ENCODE assay signal across 10 cellular contexts in the genomic region with DNA sequence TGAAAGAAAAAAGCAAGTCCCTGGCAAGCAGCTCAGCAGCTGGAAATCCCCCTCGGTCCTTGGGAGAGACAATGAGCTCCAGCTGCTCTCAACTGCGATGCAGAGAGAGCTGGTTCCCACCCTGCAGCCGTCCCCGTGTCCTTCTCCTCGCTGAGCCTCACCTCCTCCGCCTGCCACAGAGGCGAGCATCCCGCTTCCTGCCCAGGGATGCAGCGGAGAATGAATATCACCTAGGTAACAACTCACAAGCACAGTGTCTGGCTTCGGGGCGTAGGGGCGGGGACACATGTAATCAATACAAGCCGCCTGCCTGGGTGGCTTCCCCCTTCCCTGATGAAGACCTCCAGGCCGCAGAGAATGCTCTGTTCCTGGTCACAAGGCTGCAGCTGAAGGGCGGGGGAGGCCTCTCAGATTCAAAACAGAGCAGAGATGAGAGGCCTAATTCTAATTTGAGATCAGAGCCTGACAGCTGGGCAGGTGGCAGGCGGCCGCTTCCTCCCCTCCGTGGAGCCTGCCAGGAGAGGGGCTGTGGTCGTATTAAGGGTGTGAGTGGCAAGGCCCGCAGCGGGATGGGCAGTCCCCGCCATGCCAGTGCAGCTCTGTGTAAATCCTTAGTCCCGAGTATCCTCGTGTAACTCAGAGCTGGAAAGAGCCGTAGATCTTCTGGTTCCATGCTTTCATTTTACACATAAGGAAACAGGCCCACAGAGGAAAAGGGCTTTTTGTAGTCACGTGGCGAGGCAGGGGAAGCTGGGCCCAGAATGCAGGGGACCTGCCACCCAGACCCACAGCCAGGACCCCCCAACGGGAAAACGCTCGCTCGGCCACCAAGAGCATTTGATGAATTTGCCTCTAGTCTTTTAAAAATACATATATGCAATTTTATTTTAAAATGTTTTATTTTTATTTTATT. TPM values are rescaled to one million over a fixed set of nuclear protein-coding genes. Genes with fewer than 3 reads are reported as not detected.
DNase-seq lines count a peak whose midpoint lies in the region; ATAC-seq, FAIRE-seq and TF ChIP-seq lines count a peak whose summit lies in the region.
"Had no signal": no experiment of that assay in that cellular context is flagged by ENCODE, and none has a peak within 500 bp of the region (broad histone marks: within the 10 kb centered on the region; RNA-seq: fewer than 3 reads in every experiment).

No MANE protein-coding gene starts in this region.

- H3K4me3 ChIP-seq in HepG2 (replicated peaks in 1 of 3; ENCODE audit: insufficient read depth in 1 of 3, low read depth in 2 of 3, low read length in 3 of 3): no peak overlapping the region
- H3K4me3 ChIP-seq in esophagus muscularis mucosa: peak overlapping the region in 1 of 4 donors; percentile 27
- H3K4me3 ChIP-seq: HAP-1 had no signal

- intact Hi-C loops in HepG2 (cut with micrococcal nuclease; ENCODE audit: unreplicated experiment): no loop called here
- intact Hi-C loops in esophagus muscularis mucosa (cut with DNase I): no loop called here

- no peak overlapping the region for H3K9ac ChIP-seq in HepG2 (ENCODE audit: insufficient read depth, low read depth, low read length)

- in situ Hi-C loops in HepG2 (cut with HindIII; ENCODE audit: extremely low pct_ligation_motif_present, low pct_unique_long_range_greater_than_20kb): no loop called here

- TF ChIP-seq EP300 in HepG2 (IDR thresholded peaks at IDR 0.05; ENCODE audit: low read depth in 2 of 2, low read length in 2 of 2): no peak
- TF ChIP-seq EP300 in HepG2 (CRISPR knock-in tag; IDR thresholded peaks at IDR 0.05; ENCODE audit: borderline replicate concordance): no peak
- no peak for TF ChIP-seq EP300 in esophagus muscularis mucosa (IDR thresholded peaks at IDR 0.05)

- H3K36me3 ChIP-seq in KOPT-K1 (ENCODE audit: insufficient read depth, low read length): no peaks in the 10 kb centered on the region
- no peaks in the 10 kb centered on the region for H3K36me3 ChIP-seq in HepG2 (replicated peaks in 1 of 2; ENCODE audit: control insufficient read depth in 1 of 2, insufficient read depth in 2 of 2, low read length in 2 of 2)
- no peaks in the 10 kb centered on the region for H3K36me3 ChIP-seq in esophagus muscularis mucosa
- H3K36me3 ChIP-seq: HAP-1 had no signal

- H3K4me2 ChIP-seq in HepG2 (ENCODE audit: low read depth, low read length): peak overlapping the region; percentile 37

- H3K27ac Mint-ChIP-seq in activated CD4-positive, alpha-beta memory T cell treated with anti-CD3 and anti-CD28 coated beads, Interleukin-2, amount 10 ng/mL, durations not matched to agents 7 days and 5 days: peak overlapping the region; percentile 80
- H3K27ac Mint-ChIP-seq: activated naive CD8-positive, alpha-beta T cell had no signal

- H3K36me3 Mint-ChIP-seq in activated CD4-positive, alpha-beta memory T cell treated with anti-CD3 and anti-CD28 coated beads, Interleukin-2, amount 10 ng/mL, durations not matched to agents 7 days and 5 days (ENCODE audit: low read depth): no peaks in the 10 kb centered on the region
- H3K36me3 Mint-ChIP-seq: activated naive CD8-positive, alpha-beta T cell had no signal

- H3K9me3 Mint-ChIP-seq in activated CD4-positive, alpha-beta memory T cell treated with anti-CD3 and anti-CD28 coated beads, Interleukin-2, amount 10 ng/mL, durations not matched to agents 7 days and 5 days: no peaks in the 10 kb centered on the region

- no peak for TF ChIP-seq RAD21 in HepG2 (CRISPR knock-in tag; IDR thresholded peaks at IDR 0.05)

- peak overlapping the region; percentile 33 for H3K4me3 Mint-ChIP-seq in activated CD4-positive, alpha-beta memory T cell treated with anti-CD3 and anti-CD28 coated beads, Interleukin-2, amount 10 ng/mL, durations not matched to agents 7 days and 5 days
- H3K4me3 Mint-ChIP-seq: activated naive CD8-positive, alpha-beta T cell had no signal

- POLR2A ChIA-PET in activated CD4-positive, alpha-beta memory T cell treated with anti-CD3 and anti-CD28 coated beads, Interleukin-2, amount 10 ng/mL, durations not matched to agents 7 days and 5 days (lab: Charles Lee): interaction anchor here (1.0 to 11.2 kb wide), 5 partner anchors 10 to 112 kb away, joined by 3 to 237 read pairs (median 4); no protein-coding TSS in a partner anchor
- POLR2A ChIA-PET in HepG2 (lab: Yijun Ruan, JAX): interaction anchor here (0.6 kb wide), 1 partner anchor 28 kb away, joined by 3 read pairs; no protein-coding TSS in a partner anchor

- H3K27me3 Mint-ChIP-seq in activated CD4-positive, alpha-beta memory T cell treated with anti-CD3 and anti-CD28 coated beads, Interleukin-2, amount 10 ng/mL, durations not matched to agents 7 days and 5 days: no peaks in the 10 kb centered on the region
- H3K27me3 Mint-ChIP-seq: activated naive CD8-positive, alpha-beta T cell had no signal

- peaks cover 3 to 7% of the 10 kb centered on the region in 2 experiments; a peak in 3 of 5 replicates for H3K27me3 ChIP-seq in HepG2 (ENCODE audit: control insufficient read depth in 1 of 2, insufficient read depth in 2 of 2, low read length in 2 of 2)
- H3K27me3 ChIP-seq in esophagus muscularis mucosa: no peaks in the 10 kb centered on the region

- TF ChIP-seq POLR2A in HepG2 (IDR thresholded peaks at IDR 0.05; ENCODE audit: insufficient read depth in 1 of 2, low read depth in 2 of 2, low read length in 2 of 2) (no peak), esophagus muscularis mucosa (IDR thresholded peaks at IDR 0.05; ENCODE audit: low read depth) (no peak)

- H4K20me1 ChIP-seq in HepG2 (ENCODE audit: insufficient read depth, low read length): no peaks in the 10 kb centered on the region

- H3K4me1 Mint-ChIP-seq in activated CD4-positive, alpha-beta memory T cell treated with anti-CD3 and anti-CD28 coated beads, Interleukin-2, amount 10 ng/mL, durations not matched to agents 7 days and 5 days: peaks cover 49% of the 10 kb centered on the region

- no peaks in the 10 kb centered on the region for H3K79me2 ChIP-seq in HepG2 (ENCODE audit: insufficient read depth, low read length)

- DNase-seq in CMK (ENCODE audit: low read depth) (peak; percentile 59), HepG2 (ENCODE audit: low spot score) (no peak), esophagus muscularis mucosa (ENCODE audit: extremely low spot score) (no peak)
- DNase-seq in activated CD4-positive, alpha-beta memory T cell treated with anti-CD3 and anti-CD28 coated beads, Interleukin-2, amount 10 ng/mL, durations not matched to agents 7 days and 5 days: peak; percentile 50
- no peak for DNase-seq in activated naive CD4-positive, alpha-beta T cell treated with Interleukin-2 at 50 U/mL for 16 hours

- no peak for FAIRE-seq in HepG2 (lab: Jason Lieb, UNC)

- WGBS in HepG2 (ENCODE audit: low lambda C conversion rate): 37% methylated on average over 22 of the region's 31 CpGs
- WGBS in esophagus muscularis mucosa: 49% methylated on average over 21 of the region's 31 CpGs

- ATAC-seq in GM19372 (IDR thresholded peaks at IDR 0.05; ENCODE audit: low read depth, unreplicated experiment) (peak; percentile 53), HepG2 (peak; percentile 35), GM18519 (IDR thresholded peaks at IDR 0.05; ENCODE audit: low FRiP score, unreplicated experiment) (no peak)

- peaks cover 32% of the 10 kb centered on the region for H3K4me1 ChIP-seq in HepG2 (ENCODE audit: insufficient read depth, low read length)
- H3K4me1 ChIP-seq in esophagus muscularis mucosa: peaks cover 0 to 9% (median 7%) of the 10 kb centered on the region in 4 donors

- TF ChIP-seq CTCF in HepG2 (CRISPR knock-in tag; IDR thresholded peaks at IDR 0.05) (no peak), esophagus muscularis mucosa (IDR thresholded peaks at IDR 0.05) (no peak)

- CTCF ChIA-PET in activated CD4-positive, alpha-beta memory T cell treated with anti-CD3 and anti-CD28 coated beads, Interleukin-2, amount 10 ng/mL, durations not matched to agents 7 days and 5 days (lab: Charles Lee): interaction anchor here (0.6 to 1.8 kb wide), 5 partner anchors 10 to 113 kb away, joined by 3 to 7 read pairs (median 3); no protein-coding TSS in a partner anchor
- CTCF ChIA-PET in HepG2 (lab: Yijun Ruan, JAX; ENCODE audit: low intra/inter-chr PET ratio, low total read pairs): no interaction called here

- H3K27ac ChIP-seq in KOPT-K1 (ENCODE audit: low read depth, low read length, poor library complexity, severe bottlenecking): peak overlapping the region; percentile 89
- H3K27ac ChIP-seq in HepG2 (ENCODE audit: extremely low read length, insufficient read depth, low read length): no peak overlapping the region
- H3K27ac ChIP-seq in esophagus muscularis mucosa (replicated peaks in 1 of 4): no peak overlapping the region

- no peak overlapping the region for H2AFZ ChIP-seq in HepG2 (ENCODE audit: low read length)

- no TSS peak for BruUV-seq in HepG2 (replicated peaks; lab: Mats Ljungman, UMichigan)

- H3K9me3 ChIP-seq in KOPT-K1 (ENCODE audit: insufficient read depth, low read length, poor library complexity, severe bottlenecking) (no peaks in the 10 kb centered on the region), HepG2 (ENCODE audit: low read length) (no peaks in the 10 kb centered on the region), esophagus muscularis mucosa (no peaks in the 10 kb centered on the region)
- H3K9me3 ChIP-seq: HAP-1 had no signal

RNA-seq across cellular contexts. Expression of a gene that starts 24.3 kb away (rescaled TPM):
- total RNA-seq in activated CD4-positive, alpha-beta memory T cell treated with anti-CD3 and anti-CD28 coated beads, Interleukin-2, amount 10 ng/mL, durations not matched to agents 7 days and 5 days: under 1 TPM in 1 of 2 experiments, not detected in 1; 0.63 TPM
- 0.22 TPM in 1 of 2 replicates, not detected in the other for total RNA-seq in HepG2 (2016; rRNA removed; fragmentation: Illumina TruSeq; extraction: Trizol)
- total RNA-seq in HepG2 (2016; cell fraction: cytosol; rRNA removed; fragmentation: Illumina TruSeq; extraction: Trizol; ENCODE audit: low read depth): not detected in 2 replicates
- total RNA-seq in HepG2 (2016; cell fraction: insoluble cytoplasmic fraction; rRNA removed; fragmentation: Illumina TruSeq; extraction: Trizol): not detected in 2 replicates
- total RNA-seq in HepG2 (2016; cell fraction: membrane; rRNA removed; fragmentation: Illumina TruSeq; extraction: Trizol): not detected in 2 replicates
- not detected in 2 replicates for total RNA-seq in HepG2 (2016; cell fraction: nucleus; rRNA removed; fragmentation: Illumina TruSeq; extraction: Trizol)
- polyA plus RNA-seq in HepG2 (2011; rRNA removed): 0.53 and 0.97 TPM in 2 replicates
- 0.47 TPM in 2 replicates for polyA plus RNA-seq in HepG2 (2011; cell fraction: cytosol; rRNA removed)
- polyA plus RNA-seq in HepG2 (2011; cell fraction: nucleus; rRNA removed): 1.5 and 1.9 TPM in 2 replicates
- 1.2 and 3.4 TPM in 2 replicates for polyA plus RNA-seq in HepG2 (2012)
- polyA plus RNA-seq in HepG2 (2016; cell fraction: cytosol; fragmentation: Illumina TruSeq; extraction: Trizol; ENCODE audit: low read depth): 0.43 TPM in 1 of 2 replicates, not detected in the other
- polyA plus RNA-seq in HepG2 (2016; cell fraction: insoluble cytoplasmic fraction; fragmentation: Illumina TruSeq; extraction: Trizol; ENCODE audit: low read depth): 0.53 TPM in 1 of 2 replicates, not detected in the other
- not detected in 2 replicates for polyA plus RNA-seq in HepG2 (2016; cell fraction: membrane; fragmentation: Illumina TruSeq; extraction: Trizol; ENCODE audit: low read depth)
- not detected in 2 replicates for polyA plus RNA-seq in HepG2 (2016; cell fraction: nucleus; fragmentation: Illumina TruSeq; extraction: Trizol; ENCODE audit: insufficient read depth, low read depth)
- 0.30 TPM in 1 of 2 replicates, not detected in the other for polyA minus RNA-seq in HepG2 (2011; rRNA and poly(A)+ RNA removed; ENCODE audit: low replicate concordance)
- polyA minus RNA-seq in HepG2 (2011; cell fraction: cytosol; rRNA and poly(A)+ RNA removed): not detected in 2 replicates
- polyA minus RNA-seq in HepG2 (2011; cell fraction: nucleus; rRNA and poly(A)+ RNA removed): 0.26 and 1.1 TPM in 2 replicates
- not detected for total RNA-seq in esophagus muscularis mucosa

RNA-seq across cellular contexts. Expression of a gene that starts 29.4 kb away (rescaled TPM):
- not detected for total RNA-seq in activated CD4-positive, alpha-beta memory T cell treated with anti-CD3 and anti-CD28 coated beads, Interleukin-2, amount 10 ng/mL, durations not matched to agents 7 days and 5 days
- total RNA-seq in HepG2 (2016; rRNA removed; fragmentation: Illumina TruSeq; extraction: Trizol) (3.8 and 4.3 TPM in 2 replicates), esophagus muscularis mucosa (not detected)
- 1.8 and 2.1 TPM in 2 replicates for total RNA-seq in HepG2 (2016; cell fraction: cytosol; rRNA removed; fragmentation: Illumina TruSeq; extraction: Trizol; ENCODE audit: low read depth)
- total RNA-seq in HepG2 (2016; cell fraction: insoluble cytoplasmic fraction; rRNA removed; fragmentation: Illumina TruSeq; extraction: Trizol): 2.3 and 4.7 TPM in 2 replicates
- total RNA-seq in HepG2 (2016; cell fraction: membrane; rRNA removed; fragmentation: Illumina TruSeq; extraction: Trizol): 1.2 and 1.5 TPM in 2 replicates
- total RNA-seq in HepG2 (2016; cell fraction: nucleus; rRNA removed; fragmentation: Illumina TruSeq; extraction: Trizol): 3.7 and 5.8 TPM in 2 replicates
- 48.8 and 96.4 TPM in 2 replicates for polyA plus RNA-seq in HepG2 (2011; rRNA removed)
- 21.3 and 40.5 TPM in 2 replicates for polyA plus RNA-seq in HepG2 (2011; cell fraction: cytosol; rRNA removed)
- polyA plus RNA-seq in HepG2 (2011; cell fraction: nucleus; rRNA removed): 286 and 508 TPM in 2 replicates
- polyA plus RNA-seq in HepG2 (2012): 60.6 and 133 TPM in 2 replicates
- polyA plus RNA-seq in HepG2 (2016; cell fraction: cytosol; fragmentation: Illumina TruSeq; extraction: Trizol; ENCODE audit: low read depth): 1.3 and 1.5 TPM in 2 replicates
- polyA plus RNA-seq in HepG2 (2016; cell fraction: insoluble cytoplasmic fraction; fragmentation: Illumina TruSeq; extraction: Trizol; ENCODE audit: low read depth): 1.2 and 2.5 TPM in 2 replicates
- polyA plus RNA-seq in HepG2 (2016; cell fraction: membrane; fragmentation: Illumina TruSeq; extraction: Trizol; ENCODE audit: low read depth): 1.7 TPM in 2 replicates
- polyA plus RNA-seq in HepG2 (2016; cell fraction: nucleus; fragmentation: Illumina TruSeq; extraction: Trizol; ENCODE audit: insufficient read depth, low read depth): 9.4 and 12.9 TPM in 2 replicates
- polyA minus RNA-seq in HepG2 (2011; rRNA and poly(A)+ RNA removed; ENCODE audit: low replicate concordance): 29.6 TPM in 1 of 2 replicates, not detected in the other
- polyA minus RNA-seq in HepG2 (2011; cell fraction: cytosol; rRNA and poly(A)+ RNA removed): 7.6 and 19.3 TPM in 2 replicates
- 24.8 and 52.6 TPM in 2 replicates for polyA minus RNA-seq in HepG2 (2011; cell fraction: nucleus; rRNA and poly(A)+ RNA removed)

Comparison
In these comparisons a context has a peak if more than half of its experiments do, and no peak if none do; other contexts are left out.
1. DNase-seq: peak in CMK (single experiment) and activated CD4-positive, alpha-beta memory T cell treated with anti-CD3 and anti-CD28 coated beads, Interleukin-2, amount 10 ng/mL, durations not matched to agents 7 days and 5 days (single experiment); none in HepG2 (single experiment), esophagus muscularis mucosa (single experiment) and activated naive CD4-positive, alpha-beta T cell treated with Interleukin-2 at 50 U/mL for 16 hours (single experiment).